In the genomic region with DNA sequence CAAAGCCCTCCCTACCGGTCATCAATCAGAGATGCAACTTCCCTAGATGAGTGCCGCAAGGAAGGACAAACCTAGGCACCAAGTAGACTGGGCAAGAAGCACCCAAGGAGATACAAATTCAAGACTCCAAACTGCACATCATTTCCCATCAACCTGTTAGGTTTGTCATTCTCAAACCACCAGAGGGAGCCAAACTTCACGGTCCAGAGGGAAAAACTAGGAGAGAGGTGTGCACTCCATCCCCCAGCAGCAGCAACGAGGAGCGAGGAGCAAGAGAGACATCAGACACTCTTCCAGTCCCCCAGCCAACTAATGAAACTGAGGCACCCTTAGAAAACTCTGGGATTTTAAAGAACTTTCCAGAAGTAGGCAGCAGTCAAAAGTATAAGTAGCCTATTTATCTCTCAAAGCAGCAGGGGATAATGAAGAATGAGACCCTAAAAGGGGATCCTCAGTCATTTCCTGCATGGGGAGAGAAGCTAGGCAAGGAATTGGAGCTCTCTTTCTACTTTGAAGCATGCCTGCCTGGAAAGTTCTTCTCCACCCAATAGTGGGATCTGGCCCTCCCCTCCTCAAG, we compare ENCODE assay signal across 1 cellular context.
TF ChIP-seq lines count a peak whose summit lies in the region.

No MANE protein-coding gene starts in this region.

TF ChIP-seq in IMR-90, 13 proteins besides CTCF, POLR2A, EP300 and RAD21:
- TF ChIP-seq CHD1 (IDR thresholded peaks at IDR 0.05; ENCODE audit: low read depth, low read length) (no peak), FOS (IDR thresholded peaks at IDR 0.05; ENCODE audit: low read depth, low read length) (no peak), SMC3 (IDR thresholded peaks at IDR 0.05; ENCODE audit: low read depth, low read length) (peak; percentile 80)
